21 cellular contexts compared by ENCODE assay signal in genomic region chr7:45506059-45506458, GRCh38.
"Had no signal": no experiment of that assay in that cellular context is flagged by ENCODE, and none has a peak within 500 bp of the region (broad histone marks: within the 10 kb centered on the region; RNA-seq: fewer than 3 reads in every experiment).

No MANE protein-coding gene starts in this region.

- H3K36me3 ChIP-seq: ovary, suprapubic skin, transverse colon, uterus had no signal

- DNase-seq: activated CD4-positive, alpha-beta T cell treated with anti-CD3 and anti-CD28 coated beads, Interleukin-2, amount 10 ng/mL, durations not matched to agents 24 days and 14 days; activated naive CD8-positive, alpha-beta T cell treated with anti-CD3 and anti-CD28 coated beads, Interleukin-2, amount 50 U/mL, for 24 hours; anterior cingulate cortex; caudate nucleus; effector memory CD8-positive, alpha-beta T cell; mesenchymal stem cell; mucosa of descending colon; naive thymus-derived CD8-positive, alpha-beta T cell; ovary; psoas muscle; right cardiac atrium; stimulated activated CD4-positive, alpha-beta T cell treated with anti-CD3 and anti-CD28 coated beads, Interleukin-15, amount 100 ng/mL, for 24 hours; stimulated activated CD4-positive, alpha-beta T cell treated with anti-CD3 and anti-CD28 coated beads, Interleukin-4, amount 100 ng/mL, for 1 hour; stimulated activated naive CD8-positive, alpha-beta T cell treated with anti-CD3 and anti-CD28 coated beads, Interleukin-15, amount 100 ng/mL, for 72 hours; T-helper 9 cell; transverse colon; uterus had no signal

- H3K4me1 Mint-ChIP-seq: activated CD4-positive, alpha-beta T cell treated with anti-CD3 and anti-CD28 coated beads, Interleukin-2, amount 10 ng/mL, durations not matched to agents 24 days and 14 days; activated naive CD8-positive, alpha-beta T cell treated with anti-CD3 and anti-CD28 coated beads, Interleukin-2, amount 50 U/mL, for 24 hours; brain; stimulated activated naive CD8-positive, alpha-beta T cell treated with anti-CD3 and anti-CD28 coated beads, Interleukin-15, amount 100 ng/mL, for 72 hours had no signal

- H3K9me3 ChIP-seq: ovary, psoas muscle had no signal

- H3K4me1 ChIP-seq: psoas muscle, suprapubic skin, transverse colon, uterus had no signal

- ATAC-seq: activated naive CD8-positive, alpha-beta T cell treated with anti-CD3 and anti-CD28 coated beads, Interleukin-2, amount 50 U/mL, for 24 hours; effector memory CD8-positive, alpha-beta T cell; mucosa of descending colon; naive thymus-derived CD8-positive, alpha-beta T cell; psoas muscle; right cardiac atrium; stimulated activated naive CD8-positive, alpha-beta T cell treated with anti-CD3 and anti-CD28 coated beads, Interleukin-15, amount 100 ng/mL, for 72 hours had no signal

- H3K36me3 Mint-ChIP-seq: brain had no signal

- H3K27ac ChIP-seq: ovary, psoas muscle, skin epidermis, suprapubic skin, transverse colon, uterus had no signal

- H3K4me3 Mint-ChIP-seq: activated CD4-positive, alpha-beta T cell treated with anti-CD3 and anti-CD28 coated beads, Interleukin-2, amount 10 ng/mL, durations not matched to agents 24 days and 14 days; activated naive CD8-positive, alpha-beta T cell treated with anti-CD3 and anti-CD28 coated beads, Interleukin-2, amount 50 U/mL, for 24 hours; activated T-helper 1 cell treated with anti-CD3 and anti-CD28 coated beads, Interleukin-12 subunit alpha, Interleukin-12 subunit beta, Interleukin-2, Interleukin-4 antibody, amounts not matched to agents 30 ng/mL and 10 ng/mL and 1 ng/mL, durations not matched to agents 14 hours and 24 hours and 36 hours; brain; effector memory CD8-positive, alpha-beta T cell; stimulated activated naive CD8-positive, alpha-beta T cell treated with anti-CD3 and anti-CD28 coated beads, Interleukin-15, amount 100 ng/mL, for 72 hours had no signal

- H3K4me3 ChIP-seq: mucosa of descending colon, ovary, psoas muscle, skin epidermis, suprapubic skin, transverse colon, uterus had no signal

- H3K27me3 ChIP-seq: ovary, suprapubic skin, transverse colon, uterus had no signal

- H3K27me3 Mint-ChIP-seq: activated CD4-positive, alpha-beta T cell treated with anti-CD3 and anti-CD28 coated beads, Interleukin-2, amount 10 ng/mL, durations not matched to agents 24 days and 14 days; activated naive CD8-positive, alpha-beta T cell treated with anti-CD3 and anti-CD28 coated beads, Interleukin-2, amount 50 U/mL, for 24 hours; stimulated activated naive CD8-positive, alpha-beta T cell treated with anti-CD3 and anti-CD28 coated beads, Interleukin-15, amount 100 ng/mL, for 72 hours had no signal

- H3K27ac Mint-ChIP-seq: activated CD4-positive, alpha-beta T cell treated with anti-CD3 and anti-CD28 coated beads, Interleukin-2, amount 10 ng/mL, durations not matched to agents 24 days and 14 days; activated naive CD8-positive, alpha-beta T cell treated with anti-CD3 and anti-CD28 coated beads, Interleukin-2, amount 50 U/mL, for 24 hours; activated T-helper 1 cell treated with anti-CD3 and anti-CD28 coated beads, Interleukin-12 subunit alpha, Interleukin-12 subunit beta, Interleukin-2, Interleukin-4 antibody, amounts not matched to agents 30 ng/mL and 10 ng/mL and 1 ng/mL, durations not matched to agents 14 hours and 24 hours and 36 hours; brain; naive thymus-derived CD8-positive, alpha-beta T cell had no signal
